ENCODE assay signal across 15 cellular contexts in the genomic region with DNA sequence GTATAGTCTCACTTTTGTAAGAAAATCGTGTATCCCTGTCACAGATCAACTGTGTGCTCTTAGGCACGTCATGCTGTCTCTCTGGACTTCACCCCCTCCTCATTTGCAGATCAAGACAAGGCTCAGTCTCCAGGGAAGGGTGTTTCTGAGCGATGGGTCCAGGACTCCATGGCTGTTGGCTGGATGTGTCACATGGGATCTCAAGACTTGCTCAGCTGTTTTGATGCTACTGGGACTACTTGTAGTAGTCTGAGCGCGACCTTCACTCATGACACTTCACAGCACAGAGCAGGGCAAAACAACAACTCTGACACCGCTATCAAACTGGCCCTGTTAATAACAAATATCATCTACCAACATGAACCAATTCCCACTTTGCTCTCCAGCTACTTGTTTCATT. TPM values are rescaled to one million over a fixed set of nuclear protein-coding genes. Genes with fewer than 3 reads are reported as not detected.
"Had no signal": no experiment of that assay in that cellular context is flagged by ENCODE, and none has a peak within 500 bp of the region (broad histone marks: within the 10 kb centered on the region; RNA-seq: fewer than 3 reads in every experiment).

No MANE protein-coding gene starts in this region.

- H3K27me3 ChIP-seq: ascending aorta, dorsolateral prefrontal cortex, sigmoid colon had no signal

- H3K4me3 ChIP-seq: ascending aorta, dorsolateral prefrontal cortex, sigmoid colon had no signal

- H3K36me3 ChIP-seq: sigmoid colon had no signal

- H3K27ac ChIP-seq: ascending aorta, sigmoid colon had no signal

- DNase-seq: activated CD4-positive, alpha-beta T cell treated with anti-CD3 and anti-CD28 coated beads, Interleukin-2, amount 50 U/mL, for 1 hour; activated naive CD4-positive, alpha-beta T cell treated with anti-CD3 and anti-CD28 coated beads for 36 hours; activated naive CD8-positive, alpha-beta T cell treated with anti-CD3 and anti-CD28 coated beads, Interleukin-2, amount 50 U/mL, for 24 hours; dorsolateral prefrontal cortex; erythroblast; islet precursor cell; mammary epithelial cell; naive B cell; sigmoid colon had no signal

- ATAC-seq: activated naive CD8-positive, alpha-beta T cell treated with anti-CD3 and anti-CD28 coated beads, Interleukin-2, amount 50 U/mL, for 24 hours; left lobe of liver; stimulated activated memory B cell treated with anti-CD40 and anti-IgM and Interleukin-4, amounts not matched to agents 10 μg/mL and 1 μg/mL and 100 μg/mL, for 72 hours had no signal

- H3K9me3 ChIP-seq: ascending aorta, sigmoid colon had no signal

RNA-seq across cellular contexts. Expression of a gene that starts 36.2 kb away (rescaled TPM):
- total RNA-seq: activated CD8-positive, alpha-beta memory T cell treated with anti-CD3 and anti-CD28 coated beads for 36 hours; activated T-helper 2 cell treated with anti-CD3 and anti-CD28 coated beads, Interferon-gamma antibody, Interleukin-2, Interleukin-4, amounts not matched to agents 10 μg/mL and 5 μg/mL and 100 μg/mL, durations not matched to agents 14 hours and 24 hours and 36 hours; mononuclear cell had no signal
